In genomic region chr6:18280084-18280483, GRCh38 we compare ENCODE assay signal across 14 cellular contexts. TPM values are rescaled to one million over a fixed set of nuclear protein-coding genes. Genes with fewer than 3 reads are reported as not detected.
A peak's percentile ranks its signal among the peaks of the same experiment; 100 is the strongest.
DNase-seq lines count a peak whose midpoint lies in the region; ATAC-seq lines count a peak whose summit lies in the region.
"Had no signal": no experiment of that assay in that cellular context is flagged by ENCODE, and none has a peak within 500 bp of the region (broad histone marks: within the 10 kb centered on the region; RNA-seq: fewer than 3 reads in every experiment).

No MANE protein-coding gene starts in this region.

- no peak overlapping the region for H3K23ac ChIP-seq in mesendoderm (ENCODE audit: low read length)

- H3K4me2 ChIP-seq in mesendoderm (ENCODE audit: low read length) = no peak overlapping the region

- no peak overlapping the region for H3K27ac Mint-ChIP-seq in activated T-cell treated with anti-CD3 and anti-CD28 coated beads, Interleukin-2, amount 50 U/mL, for 24 hours
- H3K27ac Mint-ChIP-seq: stimulated activated effector memory CD8-positive, alpha-beta T cell treated with anti-CD3 and anti-CD28 coated beads, Interleukin-12 subunit alpha, Interleukin-12 subunit beta, amount 100 ng/mL, for 72 hours; T-cell had no signal

- H2AK5ac ChIP-seq in mesendoderm (ENCODE audit: low read length) = no peak overlapping the region

- H4K8ac ChIP-seq in mesendoderm (ENCODE audit: low read depth, low read length) = no peak overlapping the region

- H3K36me3 ChIP-seq in mesendoderm (ENCODE audit: control insufficient read depth, insufficient read depth, low read length) = no peaks in the 10 kb centered on the region
- H3K36me3 ChIP-seq: BLaER1 treated with 17β-estradiol and CSF1 and Interleukin-3, amounts not matched to agents 10 nM and 100 nM; cardiac muscle cell had no signal

- H3K27me3 Mint-ChIP-seq in activated T-cell treated with anti-CD3 and anti-CD28 coated beads, Interleukin-2, amount 50 U/mL, for 24 hours = peaks cover 62% of the 10 kb centered on the region

- H3K9ac ChIP-seq in mesendoderm (ENCODE audit: low read length) = no peak overlapping the region
- H3K9ac ChIP-seq: BLaER1 treated with 17β-estradiol and CSF1 and Interleukin-3, amounts not matched to agents 10 nM and 100 nM had no signal

- DNase-seq in AG20443 (ENCODE audit: low spot score) (peak; percentile 18), M059J (ENCODE audit: low read depth) (peak; percentile 78), NCI-H69 (lab: John Stamatoyannopoulos, UW) (peak; percentile 95), fibroblast of peridontal ligament (ENCODE audit: extremely low read depth) (peak; percentile 83), mesendoderm (no peak)
- no peak for DNase-seq in activated T-cell treated with anti-CD3 and anti-CD28 coated beads, Interleukin-2, amount 50 U/mL, for 24 hours
- no peak for DNase-seq in activated effector memory CD4-positive, alpha-beta T cell treated with Interleukin-2 at 50 U/mL for 16 hours
- DNase-seq: activated CD4-positive, alpha-beta T cell treated with anti-CD3 and anti-CD28 coated beads for 48 hours; hippocampal formation; T-cell had no signal

- no peak overlapping the region for H3K4me3 ChIP-seq in mesendoderm (ENCODE audit: low read length)
- H3K4me3 ChIP-seq: BLaER1 treated with 17β-estradiol and CSF1 and Interleukin-3, amounts not matched to agents 10 nM and 100 nM; cardiac muscle cell had no signal

- no peaks in the 10 kb centered on the region for H3K9me3 Mint-ChIP-seq in activated T-cell treated with anti-CD3 and anti-CD28 coated beads, Interleukin-2, amount 50 U/mL, for 24 hours
- H3K9me3 Mint-ChIP-seq: stimulated activated effector memory CD8-positive, alpha-beta T cell treated with anti-CD3 and anti-CD28 coated beads, Interleukin-12 subunit alpha, Interleukin-12 subunit beta, amount 100 ng/mL, for 72 hours; T-cell had no signal

- H3K27me3 ChIP-seq in mesendoderm (ENCODE audit: insufficient read depth, low read length, poor library complexity) = peaks cover 13% of the 10 kb centered on the region

- H3K4ac ChIP-seq in mesendoderm (ENCODE audit: low read depth, low read length) = no peak overlapping the region

- peaks cover 6% of the 10 kb centered on the region for H3K4me1 Mint-ChIP-seq in activated T-cell treated with anti-CD3 and anti-CD28 coated beads, Interleukin-2, amount 50 U/mL, for 24 hours (ENCODE audit: low read depth)
- H3K4me1 Mint-ChIP-seq: stimulated activated effector memory CD8-positive, alpha-beta T cell treated with anti-CD3 and anti-CD28 coated beads, Interleukin-12 subunit alpha, Interleukin-12 subunit beta, amount 100 ng/mL, for 72 hours had no signal

- H2BK120ac ChIP-seq in mesendoderm (ENCODE audit: low read depth, low read length) = no peak overlapping the region

- no peak for ATAC-seq in HG03439 (IDR thresholded peaks at IDR 0.05; ENCODE audit: unreplicated experiment)
- ATAC-seq: stimulated activated effector memory CD8-positive, alpha-beta T cell treated with anti-CD3 and anti-CD28 coated beads, Interleukin-12 subunit alpha, Interleukin-12 subunit beta, amount 100 ng/mL, for 72 hours; T-cell had no signal

- H2BK15ac ChIP-seq in mesendoderm (replicated peaks; ENCODE audit: low read depth) = no peak overlapping the region

- H3K36me3 Mint-ChIP-seq in activated T-cell treated with anti-CD3 and anti-CD28 coated beads, Interleukin-2, amount 50 U/mL, for 24 hours (ENCODE audit: low read depth) = no peaks in the 10 kb centered on the region
- H3K36me3 Mint-ChIP-seq: stimulated activated effector memory CD8-positive, alpha-beta T cell treated with anti-CD3 and anti-CD28 coated beads, Interleukin-12 subunit alpha, Interleukin-12 subunit beta, amount 100 ng/mL, for 72 hours; T-cell had no signal

- H3K79me2 ChIP-seq in mesendoderm (ENCODE audit: control insufficient read depth, insufficient read depth, low read length) = no peaks in the 10 kb centered on the region

- WGBS in mesendoderm (ENCODE audit: extremely low coverage, insufficient coverage, low lambda C conversion rate) = no CpG with 5 or more reads among the region's 6 CpGs

- H3K18ac ChIP-seq in mesendoderm (ENCODE audit: low read length) = no peak overlapping the region

- no peak overlapping the region for H4K5ac ChIP-seq in mesendoderm (ENCODE audit: low read length)

- no peak overlapping the region for H3K4me3 Mint-ChIP-seq in activated T-cell treated with anti-CD3 and anti-CD28 coated beads, Interleukin-2, amount 50 U/mL, for 24 hours
- H3K4me3 Mint-ChIP-seq: stimulated activated effector memory CD8-positive, alpha-beta T cell treated with anti-CD3 and anti-CD28 coated beads, Interleukin-12 subunit alpha, Interleukin-12 subunit beta, amount 100 ng/mL, for 72 hours; T-cell had no signal

- H3K56ac ChIP-seq in mesendoderm (ENCODE audit: low read length) = no peak overlapping the region

- no peaks in the 10 kb centered on the region for H3K4me1 ChIP-seq in mesendoderm (ENCODE audit: control insufficient read depth, low read depth, low read length)

- H3K27ac ChIP-seq in mesendoderm (ENCODE audit: low read depth, low read length) = no peak overlapping the region
- H3K27ac ChIP-seq: BLaER1 treated with 17β-estradiol and CSF1 and Interleukin-3, amounts not matched to agents 10 nM and 100 nM; cardiac muscle cell had no signal

- no peak overlapping the region for H2BK5ac ChIP-seq in mesendoderm (ENCODE audit: low read length)

- no peaks in the 10 kb centered on the region for H3K79me1 ChIP-seq in mesendoderm (ENCODE audit: low read length)

RNA-seq across cellular contexts. Expression of gene DEK, which starts 15.8 kb away (rescaled TPM):
- total RNA-seq in M059J (2014; rRNA removed; shearing (Covaris generic)) = 326 and 338 TPM in 2 replicates
- 262 TPM for polyA plus RNA-seq in mesendoderm (2013, experiment 1 of 2)
- polyA plus RNA-seq in mesendoderm (2013, experiment 2 of 2) = 269 TPM

Comparison
In these comparisons a context has a peak if more than half of its experiments do, and no peak if none do; other contexts are left out.
1. DNase-seq: peak in AG20443 (single experiment), M059J (single experiment), NCI-H69 (single experiment) and fibroblast of peridontal ligament (single experiment); none in activated T-cell treated with anti-CD3 and anti-CD28 coated beads, Interleukin-2, amount 50 U/mL, for 24 hours (single experiment), activated effector memory CD4-positive, alpha-beta T cell treated with Interleukin-2 at 50 U/mL for 16 hours (single experiment) and mesendoderm (single experiment).